18 cellular contexts compared by ENCODE assay signal in genomic region chr20:51979226-51979625, GRCh38.
DNase-seq lines count a peak whose midpoint lies in the region; ATAC-seq, FAIRE-seq and TF ChIP-seq lines count a peak whose summit lies in the region.
"Had no signal": no experiment of that assay in that cellular context is flagged by ENCODE, and none has a peak within 500 bp of the region (broad histone marks: within the 10 kb centered on the region; RNA-seq: fewer than 3 reads in every experiment).

No MANE protein-coding gene starts in this region.

- no peaks in the 10 kb centered on the region for H3K36me3 ChIP-seq in neural progenitor cell
- H3K36me3 ChIP-seq in kidney (ENCODE audit: control insufficient read depth in 1 of 2, insufficient read depth in 2 of 2, low read length in 2 of 2) = no peaks in the 10 kb centered on the region
- H3K36me3 ChIP-seq: BLaER1, HAP-1 had no signal

- no peak overlapping the region for H3K9ac ChIP-seq in neural progenitor cell
- H3K9ac ChIP-seq in kidney (ENCODE audit: low read length in 2 of 2) = no peak overlapping the region
- H3K9ac ChIP-seq: BLaER1 had no signal

- H3K4me3 Mint-ChIP-seq in neural progenitor cell = no peak overlapping the region
- H3K4me3 Mint-ChIP-seq: CD14-positive monocyte; CD4-positive, alpha-beta memory T cell had no signal

- no peak for FAIRE-seq in kidney (lab: Jason Lieb, UNC)
- FAIRE-seq: A549 had no signal

- peaks cover 13% of the 10 kb centered on the region for H3K9me3 Mint-ChIP-seq in neural progenitor cell

- TF ChIP-seq CTCF in AG10803 (conservative IDR thresholded peaks at IDR 0.05; ENCODE audit: low read length) = no peak
- TF ChIP-seq CTCF in cardiac fibroblast (IDR thresholded peaks at IDR 0.05; ENCODE audit: low read depth, low read length) = no peak
- no peak for TF ChIP-seq CTCF in fibroblast of mammary gland (conservative IDR thresholded peaks at IDR 0.05; ENCODE audit: control insufficient read depth, insufficient read depth, low read depth, low read length)
- no peak for TF ChIP-seq CTCF in neural progenitor cell (IDR thresholded peaks at IDR 0.05)
- no peak for TF ChIP-seq CTCF in GM10266 (IDR thresholded peaks at IDR 0.05; ENCODE audit: control insufficient read depth, insufficient read depth, low read depth, missing control alignments)
- no peak for TF ChIP-seq CTCF in kidney (IDR thresholded peaks at IDR 0.05; ENCODE audit: borderline replicate concordance, extremely low read depth, insufficient read depth)

- no peaks in the 10 kb centered on the region for H3F3A ChIP-seq in neural progenitor cell (ENCODE audit: low read depth)

- no peaks in the 10 kb centered on the region for H3K27me3 Mint-ChIP-seq in neural progenitor cell (ENCODE audit: insufficient read depth, low read depth)
- H3K27me3 Mint-ChIP-seq: CD4-positive, alpha-beta memory T cell had no signal

- H3K27me3 ChIP-seq in neural progenitor cell = no peaks in the 10 kb centered on the region
- H3K27me3 ChIP-seq: BLaER1 had no signal

- H3K4me1 ChIP-seq in neural progenitor cell (no peaks in the 10 kb centered on the region), kidney (ENCODE audit: control insufficient read depth in 1 of 2, insufficient read depth in 1 of 2, low read depth in 1 of 2, low read length in 2 of 2) (no peaks in the 10 kb centered on the region)
- H3K4me1 ChIP-seq: A549 had no signal

- peaks cover 5% of the 10 kb centered on the region for H3K36me3 Mint-ChIP-seq in neural progenitor cell
- H3K36me3 Mint-ChIP-seq: CD14-positive monocyte had no signal

- H3K27ac ChIP-seq in neural progenitor cell (no peak overlapping the region), kidney (ENCODE audit: low read depth in 2 of 2, low read length in 2 of 2) (no peak overlapping the region)
- H3K27ac ChIP-seq: 22Rv1, A549, BLaER1, HL-60 had no signal

- no peak for ATAC-seq in HG03196 (IDR thresholded peaks at IDR 0.05; ENCODE audit: unreplicated experiment)
- no peak for ATAC-seq in GM19395 (IDR thresholded peaks at IDR 0.05; ENCODE audit: unreplicated experiment)
- ATAC-seq: A549 had no signal

- no peak overlapping the region for H3K4me2 ChIP-seq in neural progenitor cell
- H3K4me2 ChIP-seq: A549, BLaER1 had no signal

- H4K20me1 ChIP-seq in neural progenitor cell (ENCODE audit: low read depth) = no peaks in the 10 kb centered on the region
- H4K20me1 ChIP-seq: BLaER1 had no signal

- H3K4me3 ChIP-seq in AG10803 (ENCODE audit: low read length) (no peak overlapping the region), cardiac fibroblast (replicated peaks in 1 of 2; ENCODE audit: low read depth in 2 of 2, low read length in 2 of 2) (no peak overlapping the region), fibroblast of mammary gland (ENCODE audit: control insufficient read depth, low read depth, low read length) (no peak overlapping the region), neural progenitor cell (no peak overlapping the region), kidney (ENCODE audit: low read length in 2 of 2) (no peak overlapping the region)
- H3K4me3 ChIP-seq: A549, BLaER1, HAP-1 had no signal

- H3K4me1 Mint-ChIP-seq in neural progenitor cell = peaks cover 5% of the 10 kb centered on the region
- H3K4me1 Mint-ChIP-seq: CD14-positive monocyte; CD4-positive, alpha-beta memory T cell had no signal

- peak overlapping the region; percentile 58 for H3K27ac Mint-ChIP-seq in neural progenitor cell
- H3K27ac Mint-ChIP-seq: CD14-positive monocyte; CD4-positive, alpha-beta memory T cell had no signal

- peak; percentile 24 for DNase-seq in AG10803 (ENCODE audit: low read depth)
- peak; percentile 18 to 42 for DNase-seq in cardiac fibroblast (ENCODE audit: low read depth in 2 of 2)
- peak; percentile 35 for DNase-seq in fibroblast of mammary gland (ENCODE audit: low read depth)
- DNase-seq in neural progenitor cell (ENCODE audit: low spot score) = no peak
- DNase-seq in GM10266 (ENCODE audit: extremely low spot score) = no peak
- DNase-seq in kidney = no peak
- DNase-seq: CD4-positive, alpha-beta memory T cell; DMS153; DMS79; GDM1 had no signal

- no peaks in the 10 kb centered on the region for H3K79me2 ChIP-seq in neural progenitor cell (ENCODE audit: low read depth)

- H3K9me3 ChIP-seq in neural progenitor cell (ENCODE audit: low read depth) (no peaks in the 10 kb centered on the region), kidney (ENCODE audit: control insufficient read depth in 1 of 2, low read length in 2 of 2) (peaks cover 2 to 6% of the 10 kb centered on the region in 2 donors)
- H3K9me3 ChIP-seq: HAP-1 had no signal

- no peak overlapping the region for H2AFZ ChIP-seq in neural progenitor cell (replicated peaks)

- intact Hi-C loops in kidney (cut with DNase I) = no loop called here

Comparison
In these comparisons a context has a peak if more than half of its experiments do, and no peak if none do; other contexts are left out.
1. DNase-seq: peak in AG10803 (single experiment), cardiac fibroblast (2 of 2) and fibroblast of mammary gland (single experiment); none in neural progenitor cell (single experiment), GM10266 (single experiment) and kidney (single experiment).